1 cellular context compared by ENCODE assay signal in the genomic region with DNA sequence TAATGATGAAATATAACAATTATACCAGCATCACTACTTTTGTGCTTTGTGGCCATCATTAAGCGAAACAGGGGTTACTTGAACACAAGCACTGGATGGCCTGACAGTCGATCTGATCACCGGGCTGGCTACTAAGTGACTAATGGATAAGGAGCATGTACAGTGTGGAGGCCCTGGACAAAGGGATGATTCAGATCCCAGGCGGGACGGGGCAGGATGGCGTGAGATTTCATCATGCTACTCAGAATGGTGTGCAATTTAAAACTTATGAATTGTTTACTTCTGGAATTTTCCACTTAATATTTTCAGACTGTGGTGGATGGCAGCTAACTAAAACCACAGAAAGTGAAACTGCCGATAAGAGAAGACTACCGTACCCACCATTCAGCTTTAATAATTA.
TF ChIP-seq lines count a peak whose summit lies in the region.

No MANE protein-coding gene starts in this region.

TF ChIP-seq in SK-N-SH, 30 proteins besides CTCF, POLR2A, EP300 and RAD21 (continued from another document):
- TF ChIP-seq, protein P1, sequence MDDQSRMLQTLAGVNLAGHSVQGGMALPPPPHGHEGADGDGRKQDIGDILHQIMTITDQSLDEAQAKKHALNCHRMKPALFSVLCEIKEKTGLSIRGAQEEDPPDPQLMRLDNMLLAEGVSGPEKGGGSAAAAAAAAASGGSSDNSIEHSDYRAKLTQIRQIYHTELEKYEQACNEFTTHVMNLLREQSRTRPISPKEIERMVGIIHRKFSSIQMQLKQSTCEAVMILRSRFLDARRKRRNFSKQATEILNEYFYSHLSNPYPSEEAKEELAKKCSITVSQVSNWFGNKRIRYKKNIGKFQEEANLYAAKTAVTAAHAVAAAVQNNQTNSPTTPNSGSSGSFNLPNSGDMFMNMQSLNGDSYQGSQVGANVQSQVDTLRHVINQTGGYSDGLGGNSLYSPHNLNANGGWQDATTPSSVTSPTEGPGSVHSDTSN (IDR thresholded peaks at IDR 0.05): peak; percentile 19; the same call in 1 of the 2 replicates
- no peak for TF ChIP-seq RFX5 (IDR thresholded peaks at IDR 0.05; ENCODE audit: low read length)
- TF ChIP-seq, protein P2, sequence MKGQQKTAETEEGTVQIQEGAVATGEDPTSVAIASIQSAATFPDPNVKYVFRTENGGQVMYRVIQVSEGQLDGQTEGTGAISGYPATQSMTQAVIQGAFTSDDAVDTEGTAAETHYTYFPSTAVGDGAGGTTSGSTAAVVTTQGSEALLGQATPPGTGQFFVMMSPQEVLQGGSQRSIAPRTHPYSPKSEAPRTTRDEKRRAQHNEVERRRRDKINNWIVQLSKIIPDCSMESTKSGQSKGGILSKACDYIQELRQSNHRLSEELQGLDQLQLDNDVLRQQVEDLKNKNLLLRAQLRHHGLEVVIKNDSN (IDR thresholded peaks at IDR 0.05; ENCODE audit: borderline replicate concordance, low read depth): no peak
- no peak for TF ChIP-seq GABPA (IDR thresholded peaks at IDR 0.05; ENCODE audit: low read depth)
- TF ChIP-seq CHD2 (IDR thresholded peaks at IDR 0.05; ENCODE audit: low read length, partially characterized antibody): no peak
- peak; percentile 13; the same call in 1 of the 2 replicates for TF ChIP-seq JUND (IDR thresholded peaks at IDR 0.05)
- no peak for TF ChIP-seq RCOR1 (IDR thresholded peaks at IDR 0.05; ENCODE audit: low read length)
